8 cellular contexts compared by ENCODE assay signal in the genomic region with DNA sequence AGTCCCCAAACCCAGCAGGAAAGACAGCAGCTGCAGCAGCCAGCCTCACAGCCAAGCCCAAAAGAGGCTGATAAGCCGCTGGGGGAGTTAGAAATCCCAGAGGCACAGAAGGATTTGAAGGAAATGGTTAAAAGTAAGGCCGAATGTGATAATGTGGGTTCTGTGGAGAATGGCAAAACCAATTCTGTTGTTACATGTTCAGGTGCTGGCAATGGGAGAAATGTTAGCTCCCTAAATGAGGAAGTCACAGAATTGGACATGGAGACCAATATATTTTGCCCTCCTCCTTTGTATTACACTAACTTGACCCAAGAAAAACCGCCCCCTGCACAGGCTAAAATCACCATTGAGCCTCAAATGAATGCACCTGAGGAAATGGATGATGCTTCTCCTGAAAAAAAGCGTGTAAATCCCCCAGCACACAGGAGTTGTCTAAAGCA. TPM values are rescaled to one million over a fixed set of nuclear protein-coding genes. Genes with fewer than 3 reads are reported as not detected.
A peak's percentile ranks its signal among the peaks of the same experiment; 100 is the strongest.
DNase-seq lines count a peak whose midpoint lies in the region; ATAC-seq, FAIRE-seq and TF ChIP-seq lines count a peak whose summit lies in the region.

No MANE protein-coding gene starts in this region.

- no peak for FAIRE-seq in H1 (lab: Jason Lieb, UNC)

- H3K23ac ChIP-seq in H1 (ENCODE audit: insufficient read length), result no peak overlapping the region

- H4K91ac ChIP-seq in H1 (replicated peaks; ENCODE audit: insufficient read length, low read length), result no peak overlapping the region

- TF ChIP-seq RAD21 in H1 (IDR thresholded peaks at IDR 0.05 in 1 of 2, conservative IDR thresholded peaks at IDR 0.05 in 1 of 2; ENCODE audit: low read depth in 2 of 2, low read length in 2 of 2), result no peak

- peak overlapping the region; percentile 74 to 87 for H3K4me2 ChIP-seq in H1 (ENCODE audit: insufficient read depth in 1 of 2, low read depth in 2 of 2, low read length in 2 of 2)

- CTCF ChIA-PET in Calu3 (lab: Charles Lee) (interaction anchor here (0.6 kb wide), 1 partner anchor 1006 kb away, joined by 3 read pairs; no protein-coding TSS in a partner anchor), H1 (lab: Charles Lee; ENCODE audit: partially characterized antibody) (interaction anchor here (0.7 kb wide), 1 partner anchor 134 kb away, joined by 3 read pairs; no protein-coding TSS in a partner anchor)

- no peaks in the 10 kb centered on the region for H3K9me3 Mint-ChIP-seq in Calu3 (ENCODE audit: low read depth, unreplicated experiment)

- peaks cover 0 to 2% (median 0%) of the 10 kb centered on the region in 4 experiments; a peak in 3 of 7 replicates for H3K27me3 ChIP-seq in H1 (replicated peaks in 1 of 4; ENCODE audit: control insufficient read depth in 3 of 4, extremely low read depth in 1 of 4, insufficient read depth in 3 of 4, low read length in 3 of 4)
- no peaks in the 10 kb centered on the region for H3K27me3 ChIP-seq in neutrophil

- H3K79me2 ChIP-seq in H1 (ENCODE audit: control insufficient read depth in 1 of 2, insufficient read depth in 2 of 2, low read length in 2 of 2), result no peaks in the 10 kb centered on the region

- TF ChIP-seq EP300 in H1 (IDR thresholded peaks at IDR 0.05; ENCODE audit: borderline replicate concordance in 1 of 2, low read depth in 2 of 2, low read length in 2 of 2), result no peak

- H3K27ac ChIP-seq in H1 (ENCODE audit: low read depth, low read length), result 0 out of 2 replicates have a peak overlapping the region, but pooled peaks have one; percentile 85
- H3K27ac ChIP-seq in neutrophil, result peak overlapping the region; percentile 75

- ATAC-seq in HG03196 (IDR thresholded peaks at IDR 0.05; ENCODE audit: unreplicated experiment) (no peak), mucosa of descending colon (no peak), omental fat pad (ENCODE audit: low FRiP score) (no peak), HG02970 (IDR thresholded peaks at IDR 0.05; ENCODE audit: low FRiP score, unreplicated experiment) (no peak)

- TF ChIP-seq CTCF in Calu3 (IDR thresholded peaks at IDR 0.05; ENCODE audit: unreplicated experiment), result no peak
- TF ChIP-seq CTCF in H1 (IDR thresholded peaks at IDR 0.05; ENCODE audit: control extremely low read depth in 1 of 3, insufficient read depth in 1 of 3, low read depth in 1 of 3, low read length in 3 of 3), result no peak
- TF ChIP-seq CTCF in neutrophil (IDR thresholded peaks at IDR 0.05), result no peak
- TF ChIP-seq CTCF in mucosa of descending colon (IDR thresholded peaks at IDR 0.05), result no peak
- TF ChIP-seq CTCF in omental fat pad (IDR thresholded peaks at IDR 0.05), result no peak

- H2BK15ac ChIP-seq in H1 (ENCODE audit: low read length), result no peak overlapping the region

- WGBS in H1 (ENCODE audit: extremely low coverage in 1 of 2, insufficient coverage in 1 of 2, insufficient read length in 1 of 2, insufficient replicate concordance in 2 of 2, low coverage in 1 of 2, low lambda C conversion rate in 2 of 2, missing lambda C conversion rate in 1 of 2), 2 experiments, result 64% methylated on average over 4 of the region's 4 CpGs; no CpG with 5 or more reads in 1 of the 2 experiments

- no peak overlapping the region for H2BK120ac ChIP-seq in H1 (replicated peaks; ENCODE audit: low read depth, low read length)

- no peak overlapping the region for H3K27ac Mint-ChIP-seq in Calu3 (ENCODE audit: unreplicated experiment)

- H3K4ac ChIP-seq in H1 (replicated peaks; ENCODE audit: insufficient read length, low read depth, low read length), result no peak overlapping the region

- TSS peak; percentile 63 for BruUV-seq in Calu3 (replicated peaks; lab: Mats Ljungman, UMichigan)

- DNase-seq in Calu3 (no peak), NCI-H774 (lab: John Stamatoyannopoulos, UW) (peak; percentile 22), H1 (ENCODE audit: low read depth in 1 of 2, low spot score in 2 of 2) (no peak), mucosa of descending colon (no peak), omental fat pad (ENCODE audit: low spot score) (no peak)

- POLR2A ChIA-PET in H1 (lab: Charles Lee; ENCODE audit: partially characterized antibody), result interaction anchor here (1.4 kb wide), 2 partner anchors 15 to 43 kb away, joined by 3 to 5 read pairs; no protein-coding TSS in a partner anchor

- H3K23me2 ChIP-seq in H1 (ENCODE audit: low read depth, low read length), result no peaks in the 10 kb centered on the region; the same call in 1 of the 2 replicates

- no peak for TF ChIP-seq POLR2A in H1 (IDR thresholded peaks at IDR 0.05; ENCODE audit: control extremely low read depth in 1 of 2, low read depth in 2 of 2, low read length in 2 of 2)

- no peak overlapping the region; the same call in 1 of the 2 replicates for H3K18ac ChIP-seq in H1 (ENCODE audit: extremely low read depth, low read length)

- H3K4me1 ChIP-seq in H1 (replicated peaks in 1 of 4; ENCODE audit: control insufficient read depth in 3 of 4, insufficient read depth in 4 of 4, low read length in 3 of 4) (peaks cover 0 to 6% (median 1%) of the 10 kb centered on the region in 4 experiments; a peak in 3 of 7 replicates), neutrophil (ENCODE audit: control insufficient read depth in 1 of 2, insufficient read depth in 1 of 2, low read depth in 1 of 2, low read length in 1 of 2) (peaks cover 6 to 12% of the 10 kb centered on the region in 2 experiments), mucosa of descending colon (ENCODE audit: low read depth) (peaks cover 6% of the 10 kb centered on the region)

- peak overlapping the region; percentile 73 to 89 (median 87) for H3K9ac ChIP-seq in H1 (replicated peaks in 1 of 4; ENCODE audit: extremely low read depth in 1 of 4, low read depth in 3 of 4, low read length in 3 of 4)

- H4K8ac ChIP-seq in H1 (ENCODE audit: extremely low read depth, insufficient read depth, low read length), result 0 out of 2 replicates have a peak overlapping the region, but pooled peaks have one; percentile 99

- H2BK12ac ChIP-seq in H1 (ENCODE audit: low read depth, low read length), result no peak overlapping the region

- peaks cover 18% of the 10 kb centered on the region for H3K4me1 Mint-ChIP-seq in Calu3 (ENCODE audit: low read depth, unreplicated experiment)

- no peaks in the 10 kb centered on the region for H4K20me1 ChIP-seq in H1 (replicated peaks in 1 of 2; ENCODE audit: control insufficient read depth in 1 of 2, insufficient read depth in 2 of 2, low read length in 2 of 2)

- intact Hi-C loops in Calu3 (cut with micrococcal nuclease; ENCODE audit: unreplicated experiment), result loop anchor here (5.0 kb wide), 1 partner anchor 146 kb away; the partner anchor contains the start of gene NTPCR
- intact Hi-C loops in mucosa of descending colon (cut with DNase I, micrococcal nuclease), result no loop called here

- no peak overlapping the region for H3K14ac ChIP-seq in H1 (ENCODE audit: insufficient read length)

- H3K4me3 Mint-ChIP-seq in Calu3 (ENCODE audit: low read depth, unreplicated experiment), result peak overlapping the region; percentile 77

- no peak overlapping the region for H2BK5ac ChIP-seq in H1 (ENCODE audit: low read depth, low read length)

- H3K36me3 ChIP-seq in H1 (ENCODE audit: control insufficient read depth in 2 of 4, insufficient read depth in 4 of 4, low read length in 3 of 4) (no peaks in the 10 kb centered on the region), neutrophil (no peaks in the 10 kb centered on the region), mucosa of descending colon (ENCODE audit: low read depth) (no peaks in the 10 kb centered on the region)

- H2AK5ac ChIP-seq in H1 (ENCODE audit: low read depth, low read length), result no peak overlapping the region

- no peak overlapping the region for H3K56ac ChIP-seq in H1 (replicated peaks; ENCODE audit: insufficient read length, low read depth, low read length)

- H2BK20ac ChIP-seq in H1 (ENCODE audit: low read length), result no peak overlapping the region

- no peak overlapping the region for H4K5ac ChIP-seq in H1 (ENCODE audit: insufficient read length, low read depth, low read length)

- H3K4me3 ChIP-seq in H1 (ENCODE audit: extremely low read depth in 1 of 4, insufficient read depth in 2 of 4, low read depth in 3 of 4, low read length in 4 of 4) (peak overlapping the region; percentile 73 to 83 (median 76)), neutrophil (ENCODE audit: low read depth in 1 of 2, low read length in 1 of 2) (peak overlapping the region; percentile 71 to 72), mucosa of descending colon (no peak overlapping the region)

- H3K9me3 ChIP-seq in H1 (ENCODE audit: insufficient read depth in 2 of 2, low read depth in 1 of 2, low read length in 1 of 2) (no peaks in the 10 kb centered on the region), neutrophil (no peaks in the 10 kb centered on the region), mucosa of descending colon (no peaks in the 10 kb centered on the region)

- H3K36me3 Mint-ChIP-seq in Calu3 (ENCODE audit: insufficient read depth, unreplicated experiment), result peaks cover 16% of the 10 kb centered on the region

- no peak overlapping the region; the same call in 1 of the 2 replicates for H2AFZ ChIP-seq in H1 (ENCODE audit: low read length)

- no peaks in the 10 kb centered on the region for H3K27me3 Mint-ChIP-seq in Calu3 (ENCODE audit: unreplicated experiment)

- H3K79me1 ChIP-seq in H1 (ENCODE audit: low read depth, low read length), result no peaks in the 10 kb centered on the region

TF ChIP-seq in H1, 55 proteins besides CTCF, POLR2A, EP300 and RAD21 (continues in another document):
- no peak for TF ChIP-seq TBP (IDR thresholded peaks at IDR 0.05; ENCODE audit: low read depth, low read length)

RNA-seq across cellular contexts. Expression of gene MAP10, which starts 0.9 kb away (rescaled TPM):
- 1.5 and 1.9 TPM in 2 replicates for total RNA-seq in Calu3 (2022)
- 3.5 TPM in 2 replicates for total RNA-seq in H1 (2021; fragmentation: NEBNext Ultra II Directional; extraction: Animal tissue kit (Norgen Biotek cat#: 25700))
- 1.5 and 2.4 TPM in 2 replicates for polyA plus RNA-seq in H1 (2011; rRNA removed)
- polyA plus RNA-seq in H1 (2011; cell fraction: cytosol; rRNA removed), result 2.8 TPM
- 2.7 TPM for polyA plus RNA-seq in H1 (2011; cell fraction: nucleus; rRNA removed)
- polyA plus RNA-seq in H1 (2012, experiment 1 of 2), result 1.5 to 2.0 TPM (median 1.7 TPM) in 4 replicates
- 0.35 TPM for polyA plus RNA-seq in H1 (2012, experiment 2 of 2)
- 1.9 TPM for polyA plus RNA-seq in H1 (2013, experiment 1 of 2)
- polyA plus RNA-seq in H1 (2013, experiment 2 of 2), result 1.6 TPM
- 2.6 and 2.7 TPM in 2 replicates for polyA minus RNA-seq in H1 (2011; rRNA and poly(A)+ RNA removed)
- 2.7 TPM for polyA minus RNA-seq in H1 (2011; cell fraction: cytosol; rRNA and poly(A)+ RNA removed)
- 10.3 TPM for polyA minus RNA-seq in H1 (2011; cell fraction: nucleus; rRNA and poly(A)+ RNA removed)
- total RNA-seq in mucosa of descending colon, result 1 to 10 TPM; 1.6 to 4.3 (median 2.2) TPM
- 1 to 10 TPM in 2 of 4 donors, under 1 TPM in 2; 0.56 to 4.6 (median 1.2) TPM for total RNA-seq in omental fat pad
